ENCODE assay signal across 8 cellular contexts in genomic region chr1:58755468-58755872, GRCh38. TPM values are rescaled to one million over a fixed set of nuclear protein-coding genes. Genes with fewer than 3 reads are reported as not detected.
DNase-seq lines count a peak whose midpoint lies in the region; ATAC-seq lines count a peak whose summit lies in the region.

No MANE protein-coding gene starts in this region.

- H3K27me3 Mint-ChIP-seq in activated naive CD4-positive, alpha-beta T cell treated with anti-CD3 and anti-CD28 coated beads, Interleukin-2, amount 50 U/mL, for 24 hours: no peaks in the 10 kb centered on the region

- H3K4me1 Mint-ChIP-seq in activated naive CD4-positive, alpha-beta T cell treated with anti-CD3 and anti-CD28 coated beads, Interleukin-2, amount 50 U/mL, for 24 hours: peaks cover 50% of the 10 kb centered on the region

- H3K4me3 Mint-ChIP-seq in activated naive CD4-positive, alpha-beta T cell treated with anti-CD3 and anti-CD28 coated beads, Interleukin-2, amount 50 U/mL, for 24 hours: peak overlapping the region; percentile 67

- ATAC-seq in HG02870 (IDR thresholded peaks at IDR 0.05; ENCODE audit: unreplicated experiment) (peak; percentile 70), left ventricle myocardium superior (peak; percentile 84), GM21723 (IDR thresholded peaks at IDR 0.05; ENCODE audit: unreplicated experiment) (no peak)

- intact Hi-C loops in left ventricle myocardium superior (cut with micrococcal nuclease): no loop called here

- H3K36me3 Mint-ChIP-seq in activated naive CD4-positive, alpha-beta T cell treated with anti-CD3 and anti-CD28 coated beads, Interleukin-2, amount 50 U/mL, for 24 hours: no peaks in the 10 kb centered on the region

- H3K27ac Mint-ChIP-seq in activated naive CD4-positive, alpha-beta T cell treated with anti-CD3 and anti-CD28 coated beads, Interleukin-2, amount 50 U/mL, for 24 hours: peak overlapping the region; percentile 74

- DNase-seq in ELR (ENCODE audit: low read depth) (peak; percentile 100), RKO (ENCODE audit: low spot score) (peak; percentile 100), left ventricle myocardium superior (peak; percentile 48), NCI-H1092 treated with DMSO at 0.1 percent for 48 hours (lab: John Stamatoyannopoulos, UW) (no peak)
- peak; percentile 33 for DNase-seq in stimulated activated CD4-positive, alpha-beta T cell treated with anti-CD3 and anti-CD28 coated beads, Interleukin-12 subunit alpha, Interleukin-12 subunit beta, amount 100 ng/mL, for 4 hours

- no peaks in the 10 kb centered on the region for H3K9me3 Mint-ChIP-seq in activated naive CD4-positive, alpha-beta T cell treated with anti-CD3 and anti-CD28 coated beads, Interleukin-2, amount 50 U/mL, for 24 hours

RNA-seq across cellular contexts. Expression of gene JUN, which starts 28.4 kb away (rescaled TPM):
- total RNA-seq in left ventricle myocardium superior: 54.6 TPM

RNA-seq across cellular contexts. Expression of gene MYSM1, which starts 55.6 kb away (rescaled TPM):
- 22.3 TPM for total RNA-seq in left ventricle myocardium superior
